ENCODE assay signal across 1 cellular context in the genomic region with DNA sequence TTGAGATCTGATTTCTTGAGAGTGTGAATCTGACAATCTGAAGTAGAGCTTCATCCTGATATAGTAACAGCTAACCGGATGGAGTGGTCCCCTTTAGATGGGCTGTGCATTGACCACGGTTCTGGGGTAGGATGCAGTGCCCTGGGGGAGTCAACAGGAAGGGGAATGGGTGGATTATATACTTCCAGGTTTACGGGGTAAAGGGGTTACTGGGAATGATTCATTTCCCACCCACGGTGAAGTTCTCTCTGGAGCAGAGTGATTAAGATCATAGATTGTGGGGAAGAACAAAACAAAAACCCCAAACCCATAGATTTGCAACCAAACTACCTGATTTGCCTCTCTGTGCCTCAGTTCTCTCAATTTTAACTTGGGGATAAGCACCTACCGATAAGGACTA.
A peak's percentile ranks its signal among the peaks of the same experiment; 100 is the strongest.
TF ChIP-seq lines count a peak whose summit lies in the region.

No MANE protein-coding gene starts in this region.

TF ChIP-seq in HepG2, 621 proteins besides CTCF, POLR2A, EP300 and RAD21:
- TF ChIP-seq ZNF703 (CRISPR knock-in tag; IDR thresholded peaks at IDR 0.05; ENCODE audit: borderline replicate concordance) (no peak), POLR2G (IDR thresholded peaks at IDR 0.05; ENCODE audit: low read depth, low read length) (peak; percentile 35; the same call in 1 of the 2 replicates)
